ENCODE assay signal across 24 cellular contexts in genomic region chr11:120722539-120722938, GRCh38.
"Had no signal": no experiment of that assay in that cellular context is flagged by ENCODE, and none has a peak within 500 bp of the region (broad histone marks: within the 10 kb centered on the region; RNA-seq: fewer than 3 reads in every experiment).

No MANE protein-coding gene starts in this region.

- H3K4me1 ChIP-seq: heart left ventricle, psoas muscle, right lobe of liver, testis, tibial nerve had no signal

- H3K27ac ChIP-seq: coronary artery, heart left ventricle, neutrophil, psoas muscle, right lobe of liver, testis, tibial nerve had no signal

- H3K36me3 ChIP-seq: heart left ventricle, neutrophil, right lobe of liver, tibial nerve had no signal

- H3K27me3 ChIP-seq: right lobe of liver, testis, tibial nerve had no signal

- DNase-seq: effector CD4-positive, alpha-beta T cell; endodermal cell; erythroblast; foreskin melanocyte; heart left ventricle; hippocampal formation; kidney; left cardiac atrium; left ventricle myocardium superior; naive thymus-derived CD4-positive, alpha-beta T cell; nephron progenitor cell; psoas muscle; retina; right lobe of liver; stimulated activated CD4-positive, alpha-beta T cell treated with anti-CD3 and anti-CD28 coated beads, Interleukin-15, amount 100 ng/mL, for 24 hours; stimulated activated CD4-positive, alpha-beta T cell treated with anti-CD3 and anti-CD28 coated beads, Interleukin-1b, Interleukin-23, amount 100 ng/mL, for 48 hours; stimulated activated CD4-positive, alpha-beta T cell treated with anti-CD3 and anti-CD28 coated beads, Interleukin-4, amount 100 ng/mL, for 24 hours; stimulated activated naive B cell treated with anti-CD40 and anti-IgM and Interleukin-4, amounts not matched to agents 10 μg/mL and 1 μg/mL and 100 μg/mL, for 72 hours; stimulated activated naive CD8-positive, alpha-beta T cell treated with anti-CD3 and anti-CD28 coated beads, Interleukin-15, amount 100 ng/mL, for 72 hours; testis had no signal

- ATAC-seq: heart left ventricle; left cardiac atrium; left ventricle myocardium superior; naive thymus-derived CD4-positive, alpha-beta T cell; psoas muscle; right lobe of liver; stimulated activated naive B cell treated with anti-CD40 and anti-IgM and Interleukin-4, amounts not matched to agents 10 μg/mL and 1 μg/mL and 100 μg/mL, for 72 hours; stimulated activated naive CD8-positive, alpha-beta T cell treated with anti-CD3 and anti-CD28 coated beads, Interleukin-15, amount 100 ng/mL, for 72 hours had no signal

- H3K9me3 ChIP-seq: neutrophil, testis had no signal

- FAIRE-seq: endothelial cell of umbilical vein, kidney had no signal

- H3K4me3 ChIP-seq: coronary artery, heart left ventricle, psoas muscle, right lobe of liver, testis, tibial nerve had no signal
